In the genomic region with DNA sequence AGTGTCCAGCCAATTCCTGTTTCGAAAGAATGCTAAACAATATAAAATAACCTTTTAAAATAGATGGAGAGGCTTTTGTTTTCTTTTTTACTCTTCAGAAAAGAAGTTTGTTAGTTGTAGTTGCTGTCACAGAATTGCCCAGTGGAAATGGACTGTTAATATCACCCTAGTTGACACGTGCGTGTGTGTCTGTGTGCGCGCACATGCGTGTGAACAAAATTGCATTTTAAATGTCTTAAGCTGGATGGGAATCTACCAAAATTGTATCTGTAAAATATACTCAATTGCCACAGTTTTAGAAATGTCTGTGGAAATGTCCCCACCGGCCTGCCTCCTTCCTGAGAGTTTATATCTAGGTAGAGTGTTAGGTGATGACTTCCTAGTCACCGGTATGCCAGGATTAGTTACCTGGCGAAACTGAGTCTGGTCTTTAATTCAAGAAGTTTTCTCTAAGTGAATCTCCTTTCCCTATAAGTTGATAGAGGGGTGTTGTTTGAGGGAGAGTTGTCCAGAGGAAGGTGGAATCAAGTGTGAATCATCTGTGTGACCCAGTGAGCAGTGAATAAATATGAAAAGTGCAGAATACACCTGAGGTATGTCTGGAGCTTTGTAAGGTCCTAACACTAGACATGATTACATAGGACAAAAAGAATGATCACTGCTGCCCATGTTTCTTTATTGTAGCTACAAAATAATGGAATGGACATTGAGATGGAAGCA, we compare ENCODE assay signal across 25 cellular contexts. TPM values are rescaled to one million over a fixed set of nuclear protein-coding genes. Genes with fewer than 3 reads are reported as not detected.
"Had no signal": no experiment of that assay in that cellular context is flagged by ENCODE, and none has a peak within 500 bp of the region (broad histone marks: within the 10 kb centered on the region; RNA-seq: fewer than 3 reads in every experiment).

No MANE protein-coding gene starts in this region.

- ATAC-seq: activated CD4-positive, alpha-beta T cell treated with anti-CD3 and anti-CD28 coated beads for 36 hours; body of pancreas; esophagus mucosa; left cardiac atrium; mucosa of descending colon; pancreas; stimulated activated effector memory CD8-positive, alpha-beta T cell treated with anti-CD3 and anti-CD28 coated beads, Interleukin-12 subunit alpha, Interleukin-12 subunit beta, amount 100 ng/mL, for 72 hours; stimulated activated naive CD8-positive, alpha-beta T cell treated with anti-CD3 and anti-CD28 coated beads, Interleukin-15, amount 100 ng/mL, for 72 hours had no signal

- FAIRE-seq: endothelial cell of umbilical vein, pancreas had no signal

- H3K4me3 Mint-ChIP-seq: activated CD4-positive, alpha-beta T cell treated with anti-CD3 and anti-CD28 coated beads for 36 hours; activated naive CD4-positive, alpha-beta T cell treated with anti-CD3 and anti-CD28 coated beads, Interleukin-2, amount 10 ng/mL, durations not matched to agents 7 days and 5 days; stimulated activated effector memory CD8-positive, alpha-beta T cell treated with anti-CD3 and anti-CD28 coated beads, Interleukin-12 subunit alpha, Interleukin-12 subunit beta, amount 100 ng/mL, for 72 hours; stimulated activated naive CD8-positive, alpha-beta T cell treated with anti-CD3 and anti-CD28 coated beads, Interleukin-15, amount 100 ng/mL, for 72 hours had no signal

- H3K9me3 Mint-ChIP-seq: activated naive CD4-positive, alpha-beta T cell treated with anti-CD3 and anti-CD28 coated beads, Interleukin-2, amount 10 ng/mL, durations not matched to agents 7 days and 5 days; stimulated activated naive CD8-positive, alpha-beta T cell treated with anti-CD3 and anti-CD28 coated beads, Interleukin-15, amount 100 ng/mL, for 72 hours; WTC11 had no signal

- H3K27me3 ChIP-seq: testis had no signal

- H3K36me3 Mint-ChIP-seq: activated naive CD4-positive, alpha-beta T cell treated with anti-CD3 and anti-CD28 coated beads, Interleukin-2, amount 10 ng/mL, durations not matched to agents 7 days and 5 days; stimulated activated effector memory CD8-positive, alpha-beta T cell treated with anti-CD3 and anti-CD28 coated beads, Interleukin-12 subunit alpha, Interleukin-12 subunit beta, amount 100 ng/mL, for 72 hours; WTC11 had no signal

- H3K4me3 ChIP-seq: body of pancreas, mucosa of descending colon, pancreas, right lobe of liver, skin epidermis had no signal

- H3K4me1 ChIP-seq: pancreas had no signal

- H3K27ac ChIP-seq: body of pancreas, pancreas, right lobe of liver, testis had no signal

- H3K36me3 ChIP-seq: pancreas, right lobe of liver had no signal

- DNase-seq: activated CD4-positive, alpha-beta T cell treated with anti-CD3 and anti-CD28 coated beads for 36 hours; activated CD4-positive, alpha-beta T cell treated with anti-CD3 and anti-CD28 coated beads, Interleukin-2, amount 50 U/mL, for 48 hours; activated naive CD4-positive, alpha-beta T cell treated with anti-CD3 and anti-CD28 coated beads, Interleukin-2, amount 10 ng/mL, durations not matched to agents 7 days and 5 days; activated T-cell treated with anti-CD3 and anti-CD28 coated beads, Interleukin-2, amount 50 U/mL, for 48 hours; body of pancreas; dermis blood vessel endothelial cell; effector memory CD4-positive, alpha-beta T cell; foreskin melanocyte; left cardiac atrium; mesenchymal stem cell; mucosa of descending colon; pancreas; right lobe of liver; stimulated activated CD4-positive, alpha-beta T cell treated with anti-CD3 and anti-CD28 coated beads, Interleukin-2, amount 100 ng/mL, for 24 hours; stimulated activated naive CD8-positive, alpha-beta T cell treated with anti-CD3 and anti-CD28 coated beads, Interleukin-15, amount 100 ng/mL, for 72 hours; T1000; testis; trophoblast cell had no signal

- H3K27ac Mint-ChIP-seq: activated CD4-positive, alpha-beta T cell treated with anti-CD3 and anti-CD28 coated beads for 36 hours; activated naive CD4-positive, alpha-beta T cell treated with anti-CD3 and anti-CD28 coated beads, Interleukin-2, amount 10 ng/mL, durations not matched to agents 7 days and 5 days; stimulated activated effector memory CD8-positive, alpha-beta T cell treated with anti-CD3 and anti-CD28 coated beads, Interleukin-12 subunit alpha, Interleukin-12 subunit beta, amount 100 ng/mL, for 72 hours; stimulated activated naive CD8-positive, alpha-beta T cell treated with anti-CD3 and anti-CD28 coated beads, Interleukin-15, amount 100 ng/mL, for 72 hours; WTC11 had no signal

- H3K9me3 ChIP-seq: body of pancreas, mucosa of descending colon, pancreas, right lobe of liver, testis had no signal

RNA-seq across cellular contexts. Expression of a gene that starts 11.0 kb away (rescaled TPM):
- total RNA-seq: activated CD4-positive, alpha-beta T cell treated with anti-CD3 and anti-CD28 coated beads for 36 hours; body of pancreas; endothelial cell of umbilical vein; esophagus mucosa; pancreas; pulmonary artery endothelial cell; right lobe of liver; T-helper 1 cell treated with Interleukin-12 subunit alpha and Interleukin-12 subunit beta and Interleukin-4 antibody, amounts not matched to agents 30 ng/mL and 1 ng/mL, for 36 hours; WTC11 had no signal
- polyA plus RNA-seq: endothelial cell of umbilical vein, pancreas had no signal
